14 cellular contexts compared by ENCODE assay signal in the genomic region with DNA sequence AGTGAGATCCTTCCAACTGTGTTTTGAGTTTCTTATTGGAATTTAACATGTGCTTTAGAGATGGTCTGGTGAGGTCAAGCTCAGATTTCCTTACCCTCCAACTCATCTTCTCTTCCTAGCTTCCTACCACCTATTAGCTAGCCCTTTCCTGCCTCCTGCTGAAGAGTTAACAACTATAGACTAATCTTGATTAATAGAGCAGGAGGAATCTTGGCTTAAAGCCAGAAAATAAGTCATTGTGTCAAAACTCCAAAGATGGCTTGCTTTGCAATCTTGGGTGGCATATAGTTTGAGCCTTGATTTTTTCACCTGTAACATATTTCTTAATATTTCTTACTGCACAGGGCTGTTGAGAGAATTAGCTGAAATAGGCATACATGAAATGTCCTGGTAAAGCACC. TPM values are rescaled to one million over a fixed set of nuclear protein-coding genes. Genes with fewer than 3 reads are reported as not detected.
DNase-seq lines count a peak whose midpoint lies in the region; TF ChIP-seq lines count a peak whose summit lies in the region.
"Had no signal": no experiment of that assay in that cellular context is flagged by ENCODE, and none has a peak within 500 bp of the region (broad histone marks: within the 10 kb centered on the region; RNA-seq: fewer than 3 reads in every experiment).

No MANE protein-coding gene starts in this region.

- CTCF ChIA-PET in A673 (lab: Charles Lee) = no interaction called here

- no peak for TF ChIP-seq CTCF in A673 (conservative IDR thresholded peaks at IDR 0.05; ENCODE audit: low read depth, low read length)

- no peak overlapping the region for H3K27ac ChIP-seq in A673 (ENCODE audit: low read depth, low read length, poor library complexity, severe bottlenecking)
- H3K27ac ChIP-seq in BLaER1 = no peak overlapping the region
- peak overlapping the region; percentile 17 for H3K27ac ChIP-seq in epithelial cell of prostate

- H3K36me3 ChIP-seq in A673 (ENCODE audit: insufficient read depth, low read length, poor library complexity, severe bottlenecking) (no peaks in the 10 kb centered on the region), BLaER1 (no peaks in the 10 kb centered on the region)

- H3K9ac ChIP-seq in BLaER1 = no peak overlapping the region

- H3K4me3 ChIP-seq in A673 (ENCODE audit: low read depth, low read length, poor library complexity, severe bottlenecking) (no peak overlapping the region), BLaER1 (no peak overlapping the region)

- intact Hi-C loops in A673 (cut with micrococcal nuclease; ENCODE audit: unreplicated experiment) = no loop called here

- H3K4me1 ChIP-seq in A673 (ENCODE audit: insufficient read depth, low read length, poor library complexity, severe bottlenecking) (peaks cover 4% of the 10 kb centered on the region), BLaER1 (peaks cover 43% of the 10 kb centered on the region)

- no TSS peak for BruUV-seq in A673 (replicated peaks; lab: Mats Ljungman, UMichigan)

- POLR2A ChIA-PET in A673 (lab: Charles Lee; ENCODE audit: low non-redundant PET) = no interaction called here

- H3K9me3 ChIP-seq in A673 (ENCODE audit: low read depth, low read length, poor library complexity, severe bottlenecking) (peaks cover 9% of the 10 kb centered on the region), BLaER1 (peaks cover 28% of the 10 kb centered on the region)

- H3K4me2 ChIP-seq in BLaER1 = 0 out of 2 replicates have a peak overlapping the region, but pooled peaks have one; percentile 3

- peaks cover 5% of the 10 kb centered on the region; the same call in 1 of the 2 replicates for H4K20me1 ChIP-seq in BLaER1

- peak; percentile 51 for DNase-seq in A673 (ENCODE audit: low spot score)
- DNase-seq in NCI-H82 treated with DMSO at 0.1 percent for 48 hours (lab: John Stamatoyannopoulos, UW; ENCODE audit: unreplicated experiment) = peak; percentile 19
- no peak for DNase-seq in epithelial cell of prostate (ENCODE audit: low read depth, low spot score)
- DNase-seq in GDM1 (lab: John Stamatoyannopoulos, UW) = no peak
- no peak for DNase-seq in effector CD4-positive, alpha-beta T cell
- no peak for DNase-seq in activated CD4-positive, alpha-beta T cell treated with anti-CD3 and anti-CD28 coated beads for 4 hours
- DNase-seq: CD8-positive, alpha-beta memory T cell; H9; NCI-H1694 treated with DMSO at 0.1 percent for 48 hours; NCI-H524; PC-3; Right ventricle myocardium superior; T-helper 2 cell had no signal

- H3K27me3 ChIP-seq in A673 (replicated peaks; ENCODE audit: insufficient read depth, low read depth, low read length, poor library complexity) (no peaks in the 10 kb centered on the region), BLaER1 (no peaks in the 10 kb centered on the region)

RNA-seq across cellular contexts. Expression of a gene that starts 27.3 kb away (rescaled TPM):
- total RNA-seq in A673 (2021) = 0.24 TPM in 1 of 2 replicates, not detected in the other
- total RNA-seq: H9, PC-3, Right ventricle myocardium superior had no signal

Comparison
In these comparisons a context has a peak if more than half of its experiments do, and no peak if none do; other contexts are left out.
1. DNase-seq: peak in A673 (single experiment) and NCI-H82 treated with DMSO at 0.1 percent for 48 hours (single experiment); none in epithelial cell of prostate (single experiment), GDM1 (single experiment), effector CD4-positive, alpha-beta T cell (single experiment) and activated CD4-positive, alpha-beta T cell treated with anti-CD3 and anti-CD28 coated beads for 4 hours (0 of 2).